8 cellular contexts compared by ENCODE assay signal in genomic region chr10:72248477-72249151, GRCh38. TPM values are rescaled to one million over a fixed set of nuclear protein-coding genes. Genes with fewer than 3 reads are reported as not detected.
DNase-seq lines count a peak whose midpoint lies in the region; ATAC-seq and TF ChIP-seq lines count a peak whose summit lies in the region.

No MANE protein-coding gene starts in this region.

- H3K36me3 ChIP-seq in GM23338 (ENCODE audit: insufficient read depth) (no peaks in the 10 kb centered on the region), Loucy (ENCODE audit: insufficient read depth, low read length) (no peaks in the 10 kb centered on the region)

- peak; percentile 76 for DNase-seq in GM23338 (ENCODE audit: low spot score)
- peak; percentile 83 for DNase-seq in activated CD8-positive, alpha-beta memory T cell treated with anti-CD3 and anti-CD28 coated beads for 24 hours
- peak; percentile 27 for DNase-seq in endothelial cell (ENCODE audit: low spot score)
- DNase-seq in myocyte (ENCODE audit: low read depth): peak; percentile 34
- peak; percentile 64 for DNase-seq in stimulated activated naive CD4-positive, alpha-beta T cell treated with Interleukin-2 at 50 U/mL for 16 hours (lab: John Stamatoyannopoulos, UW)
- DNase-seq in NCI-H226: no peak

- H3F3A ChIP-seq in GM23338 (replicated peaks; ENCODE audit: low read depth) (no peaks in the 10 kb centered on the region; the same call in 1 of the 2 replicates), Loucy (ENCODE audit: low read depth) (peaks cover 20% of the 10 kb centered on the region)

- H3K27ac Mint-ChIP-seq in GM23338 (peak overlapping the region; percentile 97), endothelial cell (ENCODE audit: unreplicated experiment) (peak overlapping the region; percentile 97)

- peaks cover 6% of the 10 kb centered on the region; the same call in 1 of the 2 replicates for H3K9me2 ChIP-seq in GM23338 (ENCODE audit: insufficient read depth)
- H3K9me2 ChIP-seq in Loucy (replicated peaks; ENCODE audit: low read depth, low read length): no peaks in the 10 kb centered on the region

- H3K4me1 ChIP-seq in GM23338 (ENCODE audit: insufficient read depth) (peaks cover 19% of the 10 kb centered on the region), Loucy (ENCODE audit: insufficient read depth, low read length, poor library complexity, severe bottlenecking) (peaks cover 74% of the 10 kb centered on the region)

- H3K27ac ChIP-seq in GM23338 (ENCODE audit: low read depth): peak overlapping the region; percentile 72

- H3K4me3 Mint-ChIP-seq in GM23338 (peak overlapping the region; percentile 64), endothelial cell (ENCODE audit: unreplicated experiment) (peak overlapping the region; percentile 31)

- H3K79me2 ChIP-seq in GM23338 (replicated peaks; ENCODE audit: insufficient read depth) (no peaks in the 10 kb centered on the region), Loucy (ENCODE audit: insufficient read depth, low read length) (peaks cover 8% of the 10 kb centered on the region; the same call in 1 of the 2 replicates)

- peak; percentile 92 for ATAC-seq in GM23338

- peaks cover 15% of the 10 kb centered on the region for H3K27me3 Mint-ChIP-seq in GM23338 (ENCODE audit: insufficient read depth, low read depth, poor library complexity)
- no peaks in the 10 kb centered on the region for H3K27me3 Mint-ChIP-seq in endothelial cell (ENCODE audit: unreplicated experiment)

- H3K9ac ChIP-seq in Loucy (ENCODE audit: low read depth, low read length, poor library complexity, severe bottlenecking): peak overlapping the region; percentile 80

- H3K27me3 ChIP-seq in GM23338 (ENCODE audit: insufficient read depth) (no peaks in the 10 kb centered on the region), Loucy (ENCODE audit: insufficient read depth, low read length, poor library complexity, severe bottlenecking) (no peaks in the 10 kb centered on the region)

- H3K9me3 Mint-ChIP-seq in GM23338 (no peaks in the 10 kb centered on the region), endothelial cell (ENCODE audit: unreplicated experiment) (no peaks in the 10 kb centered on the region)

- H3K4me1 Mint-ChIP-seq in GM23338: peaks cover 18% of the 10 kb centered on the region
- H3K4me1 Mint-ChIP-seq in endothelial cell (ENCODE audit: unreplicated experiment): peaks cover 28% of the 10 kb centered on the region

- H3K36me3 Mint-ChIP-seq in GM23338 (ENCODE audit: low read depth): no peaks in the 10 kb centered on the region
- no peaks in the 10 kb centered on the region for H3K36me3 Mint-ChIP-seq in endothelial cell (ENCODE audit: low read depth, unreplicated experiment)

- H4K20me1 ChIP-seq in GM23338 (replicated peaks; ENCODE audit: insufficient read depth) (no peaks in the 10 kb centered on the region), Loucy (ENCODE audit: insufficient read depth, low read length, poor library complexity, severe bottlenecking) (no peaks in the 10 kb centered on the region)

- H3K4me2 ChIP-seq in GM23338: peak overlapping the region; percentile 67
- H3K4me2 ChIP-seq in Loucy (ENCODE audit: low read depth, low read length, poor library complexity, severe bottlenecking): peak overlapping the region; percentile 93

- H3K4me3 ChIP-seq in GM12875 (ENCODE audit: low read depth, low read length) (peak overlapping the region; percentile 31), GM23338 (peak overlapping the region; percentile 25; the same call in 1 of the 2 replicates), Loucy (ENCODE audit: low read length, poor library complexity, severe bottlenecking) (peak overlapping the region; percentile 70)

- TF ChIP-seq CTCF in GM12875 (IDR thresholded peaks at IDR 0.05; ENCODE audit: borderline replicate concordance, insufficient read depth, low read depth, low read length) (no peak), GM23338 (conservative IDR thresholded peaks at IDR 0.05; ENCODE audit: low read depth in 2 of 2) (no peak), Loucy (conservative IDR thresholded peaks at IDR 0.05; ENCODE audit: low read length) (no peak), endothelial cell (IDR thresholded peaks at IDR 0.05; ENCODE audit: unreplicated experiment) (no peak)

- H2AFZ ChIP-seq in GM23338 (peak overlapping the region; percentile 92), Loucy (ENCODE audit: low read length) (0 out of 2 replicates have a peak overlapping the region, but pooled peaks have one; percentile 24)

- H3K9me3 ChIP-seq in Loucy (ENCODE audit: insufficient read depth, low read depth, low read length): no peaks in the 10 kb centered on the region

TF ChIP-seq in GM23338, 12 proteins besides CTCF, POLR2A, EP300 and RAD21:
- TF ChIP-seq POLR2AphosphoS5 (IDR thresholded peaks at IDR 0.05; ENCODE audit: low read depth) (peak; percentile 61), STAT1 (IDR thresholded peaks at IDR 0.05; ENCODE audit: unreplicated experiment) (no peak)

RNA-seq across cellular contexts. Expression of gene DDIT4, which starts 25.1 kb away (rescaled TPM):
- 110 and 136 TPM in 2 replicates for total RNA-seq in GM23338 (2014; rRNA removed; shearing (Covaris generic))
- polyA plus RNA-seq in GM23338 (2016; fragmentation: Nextera tagmentation; extraction: Ambion mirVana): 108 and 114 TPM in 2 replicates
- total RNA-seq in endothelial cell (ENCODE audit: unreplicated experiment) (32.4 TPM), myocyte (97.0 and 97.3 TPM in 2 replicates)
- polyA plus RNA-seq in myocyte (2012): 242 TPM

RNA-seq across cellular contexts. Expression of gene ASCC1, which starts 32.5 kb away (rescaled TPM):
- 30.3 and 37.2 TPM in 2 replicates for total RNA-seq in GM23338 (2014; rRNA removed; shearing (Covaris generic))
- 13.5 and 13.7 TPM in 2 replicates for polyA plus RNA-seq in GM23338 (2016; fragmentation: Nextera tagmentation; extraction: Ambion mirVana)
- 32.1 TPM for total RNA-seq in endothelial cell (ENCODE audit: unreplicated experiment)
- total RNA-seq in myocyte: 37.1 and 43.2 TPM in 2 replicates
- 31.1 TPM for polyA plus RNA-seq in myocyte (2012)

RNA-seq across cellular contexts. Expression of gene ANAPC16, which starts 32.8 kb away (rescaled TPM):
- total RNA-seq in GM23338 (2014; rRNA removed; shearing (Covaris generic)): 77.5 and 88.5 TPM in 2 replicates
- 116 and 126 TPM in 2 replicates for polyA plus RNA-seq in GM23338 (2016; fragmentation: Nextera tagmentation; extraction: Ambion mirVana)
- total RNA-seq in endothelial cell (ENCODE audit: unreplicated experiment) (56.7 TPM), myocyte (61.4 and 66.3 TPM in 2 replicates)
- 63.9 TPM for polyA plus RNA-seq in myocyte (2012)
